8 cellular contexts compared by ENCODE assay signal in the genomic region with DNA sequence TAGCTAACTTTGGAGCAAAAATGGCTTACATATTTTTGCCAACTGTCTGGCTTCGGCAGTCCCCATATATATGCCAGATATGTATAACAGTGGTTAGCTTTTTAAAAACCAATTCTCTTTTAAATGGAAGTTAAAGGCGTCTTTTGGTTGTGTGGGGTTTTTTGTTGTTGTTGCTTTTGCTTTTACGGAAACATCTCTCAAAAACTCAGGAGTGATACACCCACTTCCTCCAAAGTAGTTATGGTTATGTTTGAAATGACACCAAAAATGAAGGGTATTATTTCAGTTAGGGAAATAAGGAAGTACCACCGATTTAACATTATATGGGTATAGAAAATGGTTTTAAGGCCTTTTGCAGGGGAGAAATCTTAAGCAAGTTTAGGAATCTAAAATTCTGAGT. TPM values are rescaled to one million over a fixed set of nuclear protein-coding genes. Genes with fewer than 3 reads are reported as not detected.
DNase-seq lines count a peak whose midpoint lies in the region; ATAC-seq and TF ChIP-seq lines count a peak whose summit lies in the region.

No MANE protein-coding gene starts in this region.

- TF ChIP-seq CTCF in AG04450 (IDR thresholded peaks at IDR 0.05; ENCODE audit: low read depth, low read length): no peak

- H3K4me3 ChIP-seq in AG04450 (ENCODE audit: low read depth, low read length): peak overlapping the region; percentile 82
- H3K4me3 ChIP-seq in adipocyte (ENCODE audit: low read length): peak overlapping the region; percentile 90
- peak overlapping the region; percentile 76 for H3K4me3 ChIP-seq in mononuclear cell (ENCODE audit: low read length)

- H3K36me3 Mint-ChIP-seq in IgD-negative memory B cell: peaks cover 5% of the 10 kb centered on the region

- no peaks in the 10 kb centered on the region for H3K9me3 Mint-ChIP-seq in IgD-negative memory B cell

- H3K9me3 ChIP-seq in AG04450 (ENCODE audit: control insufficient read depth, insufficient read depth, low read length): no peaks in the 10 kb centered on the region
- H3K9me3 ChIP-seq in adipocyte (ENCODE audit: control insufficient read depth, low read length): no peaks in the 10 kb centered on the region
- no peaks in the 10 kb centered on the region for H3K9me3 ChIP-seq in mononuclear cell (ENCODE audit: low read depth, low read length)

- no peak overlapping the region for H3K27ac ChIP-seq in AG04450 (ENCODE audit: low read depth, low read length)

- CTCF ChIA-PET in AG04450 (lab: Charles Lee): interaction anchor here (0.9 kb wide), 1 partner anchor 18 kb away, joined by 3 read pairs; no protein-coding TSS in a partner anchor

- H3K27me3 Mint-ChIP-seq in IgD-negative memory B cell: no peaks in the 10 kb centered on the region

- H3K4me1 ChIP-seq in adipocyte (ENCODE audit: control insufficient read depth, insufficient read depth, low read length) (peaks cover 48% of the 10 kb centered on the region), mononuclear cell (ENCODE audit: insufficient read depth, low read length) (peaks cover 49% of the 10 kb centered on the region)

- H3K4me1 Mint-ChIP-seq in IgD-negative memory B cell: peaks cover 28 to 46% (median 35%) of the 10 kb centered on the region in 3 donors

- peak overlapping the region; percentile 94 to 99 (median 96) for H3K4me3 Mint-ChIP-seq in IgD-negative memory B cell

- peak overlapping the region; percentile 78 to 99 (median 91) for H3K27ac Mint-ChIP-seq in IgD-negative memory B cell

- H3K36me3 ChIP-seq in adipocyte (ENCODE audit: control insufficient read depth, insufficient read depth, low read length, severe bottlenecking): peaks cover 25% of the 10 kb centered on the region

- DNase-seq in AG04450 (ENCODE audit: low read depth, low spot score): no peak
- no peak for DNase-seq in adipocyte (ENCODE audit: low read depth)
- DNase-seq in NCI-H510A treated with DMSO at 0.1 percent for 48 hours (lab: John Stamatoyannopoulos, UW): no peak

- ATAC-seq in HG03442 (IDR thresholded peaks at IDR 0.05; ENCODE audit: unreplicated experiment): no peak
- no peak for ATAC-seq in GM18519 (IDR thresholded peaks at IDR 0.05; ENCODE audit: low FRiP score, unreplicated experiment)
- ATAC-seq in HG03521 (IDR thresholded peaks at IDR 0.05; ENCODE audit: unreplicated experiment): no peak

- H3K27me3 ChIP-seq in AG04450 (ENCODE audit: control insufficient read depth, insufficient read depth, low read length): no peaks in the 10 kb centered on the region
- H3K27me3 ChIP-seq in adipocyte (replicated peaks; ENCODE audit: control insufficient read depth, insufficient read depth, low read length): no peaks in the 10 kb centered on the region
- H3K27me3 ChIP-seq in mononuclear cell (ENCODE audit: insufficient read depth, low read length): no peaks in the 10 kb centered on the region

- POLR2A ChIA-PET in AG04450 (lab: Yijun Ruan, JAX): interaction anchor here (1.2 kb wide), 1 partner anchor 822 kb away, joined by 3 read pairs; the partner anchor contains the start of genes FAM114A2 and MFAP3

- H3K9ac ChIP-seq in adipocyte (ENCODE audit: low read length): peak overlapping the region; percentile 92

RNA-seq across cellular contexts. Expression of gene CNOT8, which starts 2.3 kb away (rescaled TPM):
- polyA plus RNA-seq in AG04450 (2011; rRNA removed) (41.0 and 51.8 TPM in 2 replicates), IgD-negative memory B cell (143 TPM)
- 30.5 and 31.3 TPM in 2 replicates for polyA minus RNA-seq in AG04450 (2011; rRNA and poly(A)+ RNA removed)
- total RNA-seq in mononuclear cell: 190 TPM

RNA-seq across cellular contexts. Expression of gene FAXDC2, which starts 10.4 kb away (rescaled TPM):
- polyA plus RNA-seq in AG04450 (2011; rRNA removed) (21.1 and 22.7 TPM in 2 replicates), IgD-negative memory B cell (0.90 TPM)
- 23.6 and 24.9 TPM in 2 replicates for polyA minus RNA-seq in AG04450 (2011; rRNA and poly(A)+ RNA removed)
- total RNA-seq in mononuclear cell: 17.8 TPM

Comparison
In these comparisons a context has a peak if more than half of its experiments do, and no peak if none do; other contexts are left out.
1. RNA of gene FAXDC2, which starts 10.4 kb away (polyA plus RNA-seq): 21.1 to 22.7 TPM in AG04450; 0.90 TPM in IgD-negative memory B cell (single experiment); every median in the first group is over 10 times any median in the second.
2. Peak in every context shown above with its lines, with median percentiles within 50 percentile points of each other: H3K4me3 ChIP-seq.